Comparison of ENCODE assay signal across 1 cellular context in genomic region chr20:20463933-20464374, GRCh38.
TF ChIP-seq lines count a peak whose summit lies in the region.

No MANE protein-coding gene starts in this region.

TF ChIP-seq in WTC11, 78 proteins besides CTCF, POLR2A, EP300 and RAD21 (continued from another document):
- TF ChIP-seq, protein P1, sequence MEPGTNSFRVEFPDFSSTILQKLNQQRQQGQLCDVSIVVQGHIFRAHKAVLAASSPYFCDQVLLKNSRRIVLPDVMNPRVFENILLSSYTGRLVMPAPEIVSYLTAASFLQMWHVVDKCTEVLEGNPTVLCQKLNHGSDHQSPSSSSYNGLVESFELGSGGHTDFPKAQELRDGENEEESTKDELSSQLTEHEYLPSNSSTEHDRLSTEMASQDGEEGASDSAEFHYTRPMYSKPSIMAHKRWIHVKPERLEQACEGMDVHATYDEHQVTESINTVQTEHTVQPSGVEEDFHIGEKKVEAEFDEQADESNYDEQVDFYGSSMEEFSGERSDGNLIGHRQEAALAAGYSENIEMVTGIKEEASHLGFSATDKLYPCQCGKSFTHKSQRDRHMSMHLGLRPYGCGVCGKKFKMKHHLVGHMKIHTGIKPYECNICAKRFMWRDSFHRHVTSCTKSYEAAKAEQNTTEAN (CRISPR knock-in tag; IDR thresholded peaks at IDR 0.05): 0 out of 2 replicates have a peak, but pooled peaks have one; percentile 34
- TF ChIP-seq ZBTB21 (CRISPR knock-in tag; IDR thresholded peaks at IDR 0.05; ENCODE audit: borderline replicate concordance) (peak; percentile 56), GABPB1 (CRISPR knock-in tag; IDR thresholded peaks at IDR 0.05) (no peak), TP53 (CRISPR knock-in tag; IDR thresholded peaks at IDR 0.05) (no peak), ZNF423 (CRISPR knock-in tag; IDR thresholded peaks at IDR 0.05) (0 out of 2 replicates have a peak, but pooled peaks have one; percentile 18), SP1 (CRISPR knock-in tag; conservative IDR thresholded peaks at IDR 0.05) (peak; percentile 51; the same call in 1 of the 2 replicates), CBFB (CRISPR knock-in tag; IDR thresholded peaks at IDR 0.05; ENCODE audit: low read depth) (0 out of 2 replicates have a peak, but pooled peaks have one; percentile 31), ETV6 (CRISPR knock-in tag; IDR thresholded peaks at IDR 0.05) (0 out of 2 replicates have a peak, but pooled peaks have one; percentile 22), ERG (CRISPR knock-in tag; IDR thresholded peaks at IDR 0.05) (no peak)
- TF ChIP-seq, protein P2, sequence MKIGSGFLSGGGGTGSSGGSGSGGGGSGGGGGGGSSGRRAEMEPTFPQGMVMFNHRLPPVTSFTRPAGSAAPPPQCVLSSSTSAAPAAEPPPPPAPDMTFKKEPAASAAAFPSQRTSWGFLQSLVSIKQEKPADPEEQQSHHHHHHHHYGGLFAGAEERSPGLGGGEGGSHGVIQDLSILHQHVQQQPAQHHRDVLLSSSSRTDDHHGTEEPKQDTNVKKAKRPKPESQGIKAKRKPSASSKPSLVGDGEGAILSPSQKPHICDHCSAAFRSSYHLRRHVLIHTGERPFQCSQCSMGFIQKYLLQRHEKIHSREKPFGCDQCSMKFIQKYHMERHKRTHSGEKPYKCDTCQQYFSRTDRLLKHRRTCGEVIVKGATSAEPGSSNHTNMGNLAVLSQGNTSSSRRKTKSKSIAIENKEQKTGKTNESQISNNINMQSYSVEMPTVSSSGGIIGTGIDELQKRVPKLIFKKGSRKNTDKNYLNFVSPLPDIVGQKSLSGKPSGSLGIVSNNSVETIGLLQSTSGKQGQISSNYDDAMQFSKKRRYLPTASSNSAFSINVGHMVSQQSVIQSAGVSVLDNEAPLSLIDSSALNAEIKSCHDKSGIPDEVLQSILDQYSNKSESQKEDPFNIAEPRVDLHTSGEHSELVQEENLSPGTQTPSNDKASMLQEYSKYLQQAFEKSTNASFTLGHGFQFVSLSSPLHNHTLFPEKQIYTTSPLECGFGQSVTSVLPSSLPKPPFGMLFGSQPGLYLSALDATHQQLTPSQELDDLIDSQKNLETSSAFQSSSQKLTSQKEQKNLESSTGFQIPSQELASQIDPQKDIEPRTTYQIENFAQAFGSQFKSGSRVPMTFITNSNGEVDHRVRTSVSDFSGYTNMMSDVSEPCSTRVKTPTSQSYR (CRISPR knock-in tag; IDR thresholded peaks at IDR 0.05): no peak
- TF ChIP-seq, protein P3, sequence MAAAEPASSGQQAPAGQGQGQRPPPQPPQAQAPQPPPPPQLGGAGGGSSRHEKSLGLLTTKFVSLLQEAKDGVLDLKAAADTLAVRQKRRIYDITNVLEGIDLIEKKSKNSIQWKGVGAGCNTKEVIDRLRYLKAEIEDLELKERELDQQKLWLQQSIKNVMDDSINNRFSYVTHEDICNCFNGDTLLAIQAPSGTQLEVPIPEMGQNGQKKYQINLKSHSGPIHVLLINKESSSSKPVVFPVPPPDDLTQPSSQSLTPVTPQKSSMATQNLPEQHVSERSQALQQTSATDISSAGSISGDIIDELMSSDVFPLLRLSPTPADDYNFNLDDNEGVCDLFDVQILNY (CRISPR knock-in tag; IDR thresholded peaks at IDR 0.05): no peak
